Comparison of ENCODE assay signal across 24 cellular contexts in the genomic region with DNA sequence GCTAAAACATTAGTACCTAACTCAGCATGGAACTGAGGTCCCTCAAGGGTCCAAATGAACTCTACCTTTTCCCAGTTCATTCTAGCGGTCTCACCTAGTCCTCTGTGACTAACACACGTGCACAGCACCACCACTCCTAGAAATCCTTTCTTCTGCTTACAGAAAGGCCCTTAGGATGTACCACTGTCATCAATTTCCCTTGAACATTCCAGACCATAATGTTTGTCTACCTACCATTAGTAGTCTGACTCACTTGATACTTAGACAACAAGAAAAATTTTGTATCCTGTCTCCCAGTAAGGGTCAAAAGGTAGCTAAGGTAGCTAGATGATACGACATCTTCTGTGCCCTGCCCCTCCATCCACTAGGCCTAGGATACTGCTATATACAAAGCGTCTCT.
"Had no signal": no experiment of that assay in that cellular context is flagged by ENCODE, and none has a peak within 500 bp of the region (broad histone marks: within the 10 kb centered on the region; RNA-seq: fewer than 3 reads in every experiment).

No MANE protein-coding gene starts in this region.

- H3K4me3 ChIP-seq: body of pancreas, cardiac muscle cell, gastrocnemius medialis, prostate gland, stomach, tibial artery had no signal

- H3K4me1 ChIP-seq: prostate gland had no signal

- H3K27ac Mint-ChIP-seq: activated B cell treated with CpG ODN at 0.5 μM for 24 hours; activated naive CD8-positive, alpha-beta T cell; activated T-cell treated with anti-CD3 and anti-CD28 coated beads, Interleukin-2, amount 50 U/mL, for 72 hours; natural killer cell; stimulated activated naive B cell treated with anti-CD40 and anti-IgM and Interleukin-4, amounts not matched to agents 10 μg/mL and 1 μg/mL and 100 μg/mL, for 72 hours; T-helper 2 cell treated with Interferon-gamma antibody and Interleukin-4, amounts not matched to agents 5 μg/mL and 100 μg/mL, for 36 hours had no signal

- H3K36me3 Mint-ChIP-seq: activated naive CD8-positive, alpha-beta T cell; natural killer cell; stimulated activated naive B cell treated with anti-CD40 and anti-IgM and Interleukin-4, amounts not matched to agents 10 μg/mL and 1 μg/mL and 100 μg/mL, for 72 hours had no signal

- H3K4me3 Mint-ChIP-seq: activated B cell treated with CpG ODN at 0.5 μM for 24 hours; activated naive CD8-positive, alpha-beta T cell; activated T-cell treated with anti-CD3 and anti-CD28 coated beads, Interleukin-2, amount 50 U/mL, for 72 hours; natural killer cell; stimulated activated naive B cell treated with anti-CD40 and anti-IgM and Interleukin-4, amounts not matched to agents 10 μg/mL and 1 μg/mL and 100 μg/mL, for 72 hours; T-helper 2 cell treated with Interferon-gamma antibody and Interleukin-4, amounts not matched to agents 5 μg/mL and 100 μg/mL, for 36 hours had no signal

- H3K27ac ChIP-seq: cardiac muscle cell, gastrocnemius medialis, prostate gland, stomach, tibial artery had no signal

- DNase-seq: activated B cell treated with CpG ODN at 0.5 μM for 24 hours; activated CD4-positive, alpha-beta T cell treated with anti-CD3 and anti-CD28 coated beads, Interleukin-2, amount 50 U/mL, for 1 hour; activated naive CD4-positive, alpha-beta T cell; activated T-cell treated with anti-CD3 and anti-CD28 coated beads for 4 hours; activated T-cell treated with anti-CD3 and anti-CD28 coated beads, Interleukin-2, amount 50 U/mL, for 72 hours; anterior cingulate cortex; body of pancreas; cerebellar nuclear complex; cortex of kidney; gastrocnemius medialis; glutamatergic neuron; kidney; mesenchymal stem cell; natural killer cell; stimulated activated CD4-positive, alpha-beta T cell treated with anti-CD3 and anti-CD28 coated beads, Interleukin-15, amount 100 ng/mL, for 24 hours; stimulated activated CD4-positive, alpha-beta T cell treated with anti-CD3 and anti-CD28 coated beads, Interleukin-2, amount 100 ng/mL, for 24 hours; stimulated activated naive B cell treated with anti-CD40 and anti-IgM and Interleukin-4, amounts not matched to agents 10 μg/mL and 1 μg/mL and 100 μg/mL, for 72 hours; stomach; T-helper 1 cell; tibial artery had no signal

- H3K9me3 Mint-ChIP-seq: activated B cell treated with CpG ODN at 0.5 μM for 24 hours; activated T-cell treated with anti-CD3 and anti-CD28 coated beads, Interleukin-2, amount 50 U/mL, for 72 hours; natural killer cell; stimulated activated naive B cell treated with anti-CD40 and anti-IgM and Interleukin-4, amounts not matched to agents 10 μg/mL and 1 μg/mL and 100 μg/mL, for 72 hours; T-helper 2 cell treated with Interferon-gamma antibody and Interleukin-4, amounts not matched to agents 5 μg/mL and 100 μg/mL, for 36 hours had no signal

- H3K9me3 ChIP-seq: body of pancreas, gastrocnemius medialis, prostate gland, stomach, tibial artery had no signal

- H3K27me3 ChIP-seq: body of pancreas, cardiac muscle cell, gastrocnemius medialis, stomach, tibial artery had no signal

- H3K27me3 Mint-ChIP-seq: activated naive CD8-positive, alpha-beta T cell had no signal

- ATAC-seq: activated T-cell treated with anti-CD3 and anti-CD28 coated beads, Interleukin-2, amount 50 U/mL, for 72 hours; body of pancreas; gastrocnemius medialis; natural killer cell; stimulated activated naive B cell treated with anti-CD40 and anti-IgM and Interleukin-4, amounts not matched to agents 10 μg/mL and 1 μg/mL and 100 μg/mL, for 72 hours had no signal

- H3K4me1 Mint-ChIP-seq: activated B cell treated with CpG ODN at 0.5 μM for 24 hours; natural killer cell; stimulated activated naive B cell treated with anti-CD40 and anti-IgM and Interleukin-4, amounts not matched to agents 10 μg/mL and 1 μg/mL and 100 μg/mL, for 72 hours had no signal

- H3K36me3 ChIP-seq: cardiac muscle cell, gastrocnemius medialis, prostate gland, stomach, tibial artery had no signal
